Comparison of ENCODE assay signal across 10 cellular contexts in genomic region chr13:76711515-76712182, GRCh38.
DNase-seq lines count a peak whose midpoint lies in the region; ATAC-seq and TF ChIP-seq lines count a peak whose summit lies in the region.
"Had no signal": no experiment of that assay in that cellular context is flagged by ENCODE, and none has a peak within 500 bp of the region (broad histone marks: within the 10 kb centered on the region; RNA-seq: fewer than 3 reads in every experiment).

No MANE protein-coding gene starts in this region.

- H3K36me3 ChIP-seq in SK-N-SH (replicated peaks in 1 of 2; ENCODE audit: control insufficient read depth in 1 of 2, insufficient read depth in 2 of 2, low read length in 1 of 2): no peaks in the 10 kb centered on the region
- H3K36me3 ChIP-seq in rectal smooth muscle tissue (ENCODE audit: control insufficient read depth, insufficient read depth, low read length): no peaks in the 10 kb centered on the region

- H3K9ac ChIP-seq in SK-N-SH: peak overlapping the region; percentile 1; the same call in 1 of the 2 replicates
- no peak overlapping the region for H3K9ac ChIP-seq in rectal smooth muscle tissue (ENCODE audit: low read length)

- WGBS in SK-N-SH (ENCODE audit: low lambda C conversion rate): 13% methylated on average over 3 of the region's 3 CpGs

- no peaks in the 10 kb centered on the region for H3K9me3 ChIP-seq in SK-N-SH

- peak overlapping the region; percentile 73 to 92 for H3K27ac ChIP-seq in SK-N-SH (ENCODE audit: low read depth in 2 of 2, low read length in 1 of 2)
- no peak overlapping the region for H3K27ac ChIP-seq in foreskin keratinocyte
- H3K27ac ChIP-seq in rectal smooth muscle tissue (ENCODE audit: low read depth, low read length): peak overlapping the region; percentile 30

- H3K27me3 ChIP-seq in SK-N-SH (ENCODE audit: insufficient read depth) (no peaks in the 10 kb centered on the region), foreskin keratinocyte (no peaks in the 10 kb centered on the region), rectal smooth muscle tissue (ENCODE audit: control insufficient read depth, insufficient read depth, low read length) (no peaks in the 10 kb centered on the region)

- H3K79me2 ChIP-seq in SK-N-SH (ENCODE audit: insufficient read depth): no peaks in the 10 kb centered on the region

- TF ChIP-seq CTCF in SK-N-SH (IDR thresholded peaks at IDR 0.05) (no peak), foreskin keratinocyte (conservative IDR thresholded peaks at IDR 0.05) (no peak)

- DNase-seq in EH (ENCODE audit: low read depth) (peak; percentile 96), SK-N-SH (no peak), foreskin keratinocyte (peak; percentile 29 to 68), NCI-H748 (lab: John Stamatoyannopoulos, UW; ENCODE audit: unreplicated experiment) (no peak), T-helper 9 cell (no peak), cerebellar nuclear complex (lab: John Stamatoyannopoulos, UW) (no peak)
- DNase-seq: erythroblast, NCI-H2171 treated with DMSO at 0.1 percent for 48 hours had no signal

- TF ChIP-seq RAD21 in SK-N-SH (IDR thresholded peaks at IDR 0.05; ENCODE audit: low read length): no peak

- CTCF ChIA-PET in SK-N-SH (lab: Yijun Ruan, JAX): no interaction called here

- POLR2A ChIA-PET in SK-N-SH (lab: Yijun Ruan, JAX): no interaction called here

- H3K9me2 ChIP-seq in SK-N-SH: no peaks in the 10 kb centered on the region

- peaks cover 31% of the 10 kb centered on the region for H3F3A ChIP-seq in SK-N-SH (replicated peaks; ENCODE audit: insufficient read depth)

- ATAC-seq in foreskin keratinocyte: peak; percentile 77
- no peak for ATAC-seq in HG03520 (IDR thresholded peaks at IDR 0.05; ENCODE audit: unreplicated experiment)

- peak overlapping the region; percentile 32 for H3K4me2 ChIP-seq in SK-N-SH

- no peak overlapping the region; the same call in 1 of the 2 replicates for H2AFZ ChIP-seq in SK-N-SH (ENCODE audit: low read depth)

- H3K4me3 ChIP-seq in SK-N-SH (ENCODE audit: low read depth in 2 of 2, low read length in 1 of 2): no peak overlapping the region
- no peak overlapping the region for H3K4me3 ChIP-seq in rectal smooth muscle tissue (ENCODE audit: low read length)

- H4K20me1 ChIP-seq in SK-N-SH (ENCODE audit: insufficient read depth): no peaks in the 10 kb centered on the region

- peak in 1 of 2 experiments; percentile 80; a peak in 1 of 4 replicates for TF ChIP-seq EP300 in SK-N-SH (IDR thresholded peaks at IDR 0.05; ENCODE audit: borderline replicate concordance in 1 of 2, low read depth in 1 of 2, low read length in 1 of 2)

- peaks cover 3 to 31% of the 10 kb centered on the region in 2 experiments for H3K4me1 ChIP-seq in SK-N-SH (ENCODE audit: control insufficient read depth in 1 of 2, insufficient read depth in 2 of 2, low read depth in 1 of 2, low read length in 1 of 2)
- peaks cover 6% of the 10 kb centered on the region for H3K4me1 ChIP-seq in foreskin keratinocyte
- H3K4me1 ChIP-seq in rectal smooth muscle tissue (ENCODE audit: control insufficient read depth, insufficient read depth, low read length): peaks cover 17% of the 10 kb centered on the region

TF ChIP-seq in SK-N-SH, 30 proteins besides CTCF, POLR2A, EP300 and RAD21 (continues in another document):
- TF ChIP-seq FOXJ3 (CRISPR knock-in tag; IDR thresholded peaks at IDR 0.05) (no peak), USF1 (IDR thresholded peaks at IDR 0.05; ENCODE audit: borderline replicate concordance, low read depth) (0 out of 2 replicates have a peak, but pooled peaks have one; percentile 10), POLR2AphosphoS5 (IDR thresholded peaks at IDR 0.05; ENCODE audit: low read depth, low read length) (peak; percentile 63; the same call in 1 of the 2 replicates), EZH2phosphoT487 (IDR thresholded peaks at IDR 0.05; ENCODE audit: borderline replicate concordance, low read depth) (no peak), GABPA (IDR thresholded peaks at IDR 0.05; ENCODE audit: low read depth) (no peak), SIN3A (IDR thresholded peaks at IDR 0.05; ENCODE audit: borderline replicate concordance, low read depth, low read length) (0 out of 2 replicates have a peak, but pooled peaks have one; percentile 23), GATA2 (CRISPR knock-in tag; IDR thresholded peaks at IDR 0.05) (no peak), RCOR1 (IDR thresholded peaks at IDR 0.05; ENCODE audit: low read length) (no peak), FOSL2 (IDR thresholded peaks at IDR 0.05; ENCODE audit: borderline replicate concordance, low read depth) (peak; percentile 92), SMC3 (IDR thresholded peaks at IDR 0.05; ENCODE audit: low read depth, low read length) (no peak), REST (IDR thresholded peaks at IDR 0.05; ENCODE audit: low read depth, low read length) (no peak), JUND (IDR thresholded peaks at IDR 0.05) (peak; percentile 87), RXRA (IDR thresholded peaks at IDR 0.05; ENCODE audit: borderline replicate concordance, low read depth) (no peak; the same call in 1 of the 2 replicates), PBX3 (IDR thresholded peaks at IDR 0.05) (peak; percentile 73), RFX5 (IDR thresholded peaks at IDR 0.05; ENCODE audit: low read length) (no peak), CHD2 (IDR thresholded peaks at IDR 0.05; ENCODE audit: low read length, partially characterized antibody) (no peak), MXI1 (IDR thresholded peaks at IDR 0.05; ENCODE audit: low read depth, low read length) (no peak), USF2 (IDR thresholded peaks at IDR 0.05; ENCODE audit: borderline replicate concordance, low read depth, low read length) (no peak), IRF3 (IDR thresholded peaks at IDR 0.05; ENCODE audit: low read depth, low read length) (no peak), ELF1 (IDR thresholded peaks at IDR 0.05) (no peak)

Comparison
In these comparisons a context has a peak if more than half of its experiments do, and no peak if none do; other contexts are left out.
1. DNase-seq: peak in EH (single experiment) and foreskin keratinocyte (2 of 2); none in SK-N-SH (single experiment), NCI-H748 (single experiment), T-helper 9 cell (single experiment) and cerebellar nuclear complex (0 of 2).